ENCODE assay signal across 22 cellular contexts in genomic region chr7:88437132-88437531, GRCh38.
DNase-seq lines count a peak whose midpoint lies in the region; ATAC-seq, FAIRE-seq and TF ChIP-seq lines count a peak whose summit lies in the region.
"Had no signal": no experiment of that assay in that cellular context is flagged by ENCODE, and none has a peak within 500 bp of the region (broad histone marks: within the 10 kb centered on the region; RNA-seq: fewer than 3 reads in every experiment).

No MANE protein-coding gene starts in this region.

- ATAC-seq in GM18520 (IDR thresholded peaks at IDR 0.05; ENCODE audit: unreplicated experiment) (peak; percentile 75), GM19452 (IDR thresholded peaks at IDR 0.05; ENCODE audit: unreplicated experiment) (peak; percentile 77), HG02678 (IDR thresholded peaks at IDR 0.05; ENCODE audit: unreplicated experiment) (peak; percentile 52), HG03442 (IDR thresholded peaks at IDR 0.05; ENCODE audit: unreplicated experiment) (peak; percentile 73)
- ATAC-seq: K562, left lobe of liver had no signal

- FAIRE-seq in D721Med (lab: Jason Lieb, UNC), result no peak
- FAIRE-seq: H54, K562 had no signal

- TF ChIP-seq CTCF in D721Med (IDR thresholded peaks at IDR 0.05; ENCODE audit: insufficient read depth, missing control alignments), result no peak

- DNase-seq in DMS 273 (lab: John Stamatoyannopoulos, UW; ENCODE audit: unreplicated experiment) (no peak), Kasumi-1 (lab: John Stamatoyannopoulos, UW) (no peak), D721Med (ENCODE audit: insufficient read length, low spot score) (no peak), EL (no peak)
- DNase-seq: activated CD4-positive, alpha-beta T cell treated with anti-CD3 and anti-CD28 coated beads, Interleukin-2, amount 10 ng/mL, durations not matched to agents 24 days and 14 days; activated naive CD8-positive, alpha-beta T cell treated with anti-CD3 and anti-CD28 coated beads, Interleukin-2, amount 10 ng/mL, durations not matched to agents 7 days and 5 days; naive B cell; NCI-H1694 treated with DMSO at 0.1 percent for 48 hours; NCI-H2171 treated with DMSO at 0.1 percent for 48 hours; NCI-H526 treated with DMSO at 0.1 percent for 48 hours; occipital lobe; stimulated activated CD4-positive, alpha-beta T cell treated with anti-CD3 and anti-CD28 coated beads, Interleukin-4, amount 100 ng/mL, for 1 hour; stimulated activated naive CD4-positive, alpha-beta T cell treated with Interleukin-2 at 50 U/mL for 16 hours; T-helper 2 cell; thyroid gland had no signal
